ENCODE assay signal across 8 cellular contexts in the genomic region with DNA sequence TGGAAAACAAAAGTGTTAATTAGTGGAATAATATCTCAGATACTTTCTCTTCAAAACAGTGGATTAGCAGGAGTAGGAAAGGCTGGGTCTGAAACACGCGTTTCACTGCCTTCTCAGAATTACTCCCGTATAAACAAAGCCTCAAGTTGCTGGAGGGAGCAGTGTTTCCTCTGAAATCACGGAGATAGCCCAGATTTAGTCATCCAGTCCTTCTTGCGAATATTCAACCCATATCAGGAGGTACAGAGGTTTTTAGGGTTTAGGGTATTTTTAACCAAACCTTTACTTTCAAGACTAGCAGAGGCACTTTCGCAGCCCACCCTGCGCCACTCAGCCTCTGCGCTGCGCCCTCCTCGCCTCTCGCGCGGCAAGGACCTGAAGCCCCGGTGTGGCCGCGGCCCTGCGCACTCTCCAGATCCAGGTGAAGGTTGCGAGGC. TPM values are rescaled to one million over a fixed set of nuclear protein-coding genes. Genes with fewer than 3 reads are reported as not detected.
DNase-seq lines count a peak whose midpoint lies in the region; ATAC-seq and TF ChIP-seq lines count a peak whose summit lies in the region.

No MANE protein-coding gene starts in this region.

- DNase-seq in NCI-H2196 treated with DMSO at 0.1 percent for 48 hours (lab: John Stamatoyannopoulos, UW; ENCODE audit: unreplicated experiment), result peak; percentile 38
- no peak for DNase-seq in NCI-H2196 (lab: John Stamatoyannopoulos, UW; ENCODE audit: unreplicated experiment)
- DNase-seq in activated naive CD4-positive, alpha-beta T cell treated with anti-CD3 and anti-CD28 coated beads, Interleukin-2, amount 50 U/mL, for 72 hours (ENCODE audit: low spot score in 2 of 2), result no peak
- DNase-seq in glutamatergic neuron, result no peak
- peak; percentile 73 for DNase-seq in pons (ENCODE audit: low spot score)
- DNase-seq in NCI-H2107 treated with DMSO at 0.1 percent for 48 hours (lab: John Stamatoyannopoulos, UW; ENCODE audit: unreplicated experiment), result no peak

- H3K4me3 Mint-ChIP-seq in IgD-negative memory B cell, result peak overlapping the region; percentile 86 to 100 (median 96)
- H3K4me3 Mint-ChIP-seq in glutamatergic neuron (ENCODE audit: unreplicated experiment), result peak overlapping the region; percentile 62

- H3K27me3 Mint-ChIP-seq in IgD-negative memory B cell, result no peaks in the 10 kb centered on the region
- peaks cover 9% of the 10 kb centered on the region for H3K27me3 Mint-ChIP-seq in glutamatergic neuron (ENCODE audit: unreplicated experiment)

- ATAC-seq in activated naive CD4-positive, alpha-beta T cell treated with anti-CD3 and anti-CD28 coated beads, Interleukin-2, amount 50 U/mL, for 72 hours, result peak; percentile 35 to 47
- ATAC-seq in GM21576 (IDR thresholded peaks at IDR 0.05; ENCODE audit: unreplicated experiment), result no peak

- peaks cover 11 to 27% (median 22%) of the 10 kb centered on the region in 3 donors for H3K4me1 Mint-ChIP-seq in IgD-negative memory B cell
- H3K4me1 Mint-ChIP-seq in glutamatergic neuron (ENCODE audit: low read depth, unreplicated experiment), result peaks cover 3% of the 10 kb centered on the region

- peaks cover 2% of the 10 kb centered on the region for H3K36me3 Mint-ChIP-seq in IgD-negative memory B cell
- H3K36me3 Mint-ChIP-seq in activated naive CD4-positive, alpha-beta T cell treated with anti-CD3 and anti-CD28 coated beads, Interleukin-2, amount 50 U/mL, for 72 hours, result no peaks in the 10 kb centered on the region
- H3K36me3 Mint-ChIP-seq in glutamatergic neuron (ENCODE audit: unreplicated experiment), result no peaks in the 10 kb centered on the region

- H3K9me3 Mint-ChIP-seq in IgD-negative memory B cell, result no peaks in the 10 kb centered on the region
- H3K9me3 Mint-ChIP-seq in activated naive CD4-positive, alpha-beta T cell treated with anti-CD3 and anti-CD28 coated beads, Interleukin-2, amount 50 U/mL, for 72 hours, result no peaks in the 10 kb centered on the region
- peaks cover 7% of the 10 kb centered on the region for H3K9me3 Mint-ChIP-seq in glutamatergic neuron (ENCODE audit: unreplicated experiment)

- peak overlapping the region; percentile 52 to 100 (median 92) for H3K27ac Mint-ChIP-seq in IgD-negative memory B cell
- H3K27ac Mint-ChIP-seq in activated naive CD4-positive, alpha-beta T cell treated with anti-CD3 and anti-CD28 coated beads, Interleukin-2, amount 50 U/mL, for 72 hours, result peak overlapping the region in 1 of 2 donors; percentile 72
- H3K27ac Mint-ChIP-seq in glutamatergic neuron (ENCODE audit: unreplicated experiment), result no peak overlapping the region

- no peak for TF ChIP-seq CTCF in glutamatergic neuron (IDR thresholded peaks at IDR 0.05; ENCODE audit: partially characterized antibody, unreplicated experiment)

RNA-seq across cellular contexts. Expression of gene SAMD4A, which starts 2.1 kb away (rescaled TPM):
- 5.8 TPM for polyA plus RNA-seq in IgD-negative memory B cell
- total RNA-seq in activated naive CD4-positive, alpha-beta T cell treated with anti-CD3 and anti-CD28 coated beads, Interleukin-2, amount 50 U/mL, for 72 hours, result 1 to 10 TPM; 2.3 to 6.8 TPM
- 0.56 TPM for total RNA-seq in glutamatergic neuron (ENCODE audit: unreplicated experiment)

RNA-seq across cellular contexts. Expression of gene CGRRF1, which starts 55.1 kb away (rescaled TPM):
- 24.0 TPM for polyA plus RNA-seq in IgD-negative memory B cell
- total RNA-seq in activated naive CD4-positive, alpha-beta T cell treated with anti-CD3 and anti-CD28 coated beads, Interleukin-2, amount 50 U/mL, for 72 hours, result 10 to 100 TPM in 1 of 2 donors, 1 to 10 TPM in 1; 8.4 to 17.7 TPM
- total RNA-seq in glutamatergic neuron (ENCODE audit: unreplicated experiment), result 18.7 TPM

Comparison
In these comparisons a context has a peak if more than half of its experiments do, and no peak if none do; other contexts are left out.
1. DNase-seq: peak in NCI-H2196 treated with DMSO at 0.1 percent for 48 hours (single experiment) and pons (single experiment); none in NCI-H2196 (single experiment), activated naive CD4-positive, alpha-beta T cell treated with anti-CD3 and anti-CD28 coated beads, Interleukin-2, amount 50 U/mL, for 72 hours (0 of 2), glutamatergic neuron (single experiment) and NCI-H2107 treated with DMSO at 0.1 percent for 48 hours (single experiment).